13 cellular contexts compared by ENCODE assay signal in genomic region chr15:39833515-39833981, GRCh38.
A peak's percentile ranks its signal among the peaks of the same experiment; 100 is the strongest.
DNase-seq lines count a peak whose midpoint lies in the region; ATAC-seq and TF ChIP-seq lines count a peak whose summit lies in the region.
"Had no signal": no experiment of that assay in that cellular context is flagged by ENCODE, and none has a peak within 500 bp of the region (broad histone marks: within the 10 kb centered on the region; RNA-seq: fewer than 3 reads in every experiment).

No MANE protein-coding gene starts in this region.

- no peak for ATAC-seq in HG02970 (IDR thresholded peaks at IDR 0.05; ENCODE audit: low FRiP score, unreplicated experiment)
- ATAC-seq: activated CD4-positive, CD25-positive, alpha-beta regulatory T cell treated with anti-CD3 and anti-CD28 coated beads, Interleukin-2, amount 50 U/mL, for 24 hours; psoas muscle had no signal

- DNase-seq in COR-L47 (lab: John Stamatoyannopoulos, UW) (peak; percentile 82), NCI-H146 treated with DMSO at 0.1 percent for 48 hours (lab: John Stamatoyannopoulos, UW; ENCODE audit: unreplicated experiment) (peak; percentile 55), astrocyte of the hippocampus (ENCODE audit: low read depth, low spot score) (peak; percentile 41), foreskin fibroblast (peak; percentile 54 to 74), NCI-H226 (no peak), NCI-H1048 (lab: John Stamatoyannopoulos, UW) (no peak)
- no peak for DNase-seq in stimulated activated CD4-positive, alpha-beta T cell treated with anti-CD3 and anti-CD28 coated beads, Interleukin-15, amount 100 ng/mL, for 24 hours
- DNase-seq: CD4-positive, alpha-beta T cell; psoas muscle; stimulated activated CD4-positive, alpha-beta T cell treated with anti-CD3 and anti-CD28 coated beads, Interleukin-4, amount 100 ng/mL, for 1 hour; stimulated activated naive CD4-positive, alpha-beta T cell had no signal

- no peak for TF ChIP-seq CTCF in foreskin fibroblast (IDR thresholded peaks at IDR 0.05; ENCODE audit: low read depth, low read length)

- peak overlapping the region in 1 of 2 donors; percentile 11 for H3K4me3 ChIP-seq in foreskin fibroblast (ENCODE audit: low read depth in 1 of 2, low read length in 2 of 2)
- H3K4me3 ChIP-seq: psoas muscle had no signal

Comparison
In these comparisons a context has a peak if more than half of its experiments do, and no peak if none do; other contexts are left out.
1. DNase-seq: peak in COR-L47 (single experiment), NCI-H146 treated with DMSO at 0.1 percent for 48 hours (single experiment), astrocyte of the hippocampus (single experiment) and foreskin fibroblast (2 of 2); none in stimulated activated CD4-positive, alpha-beta T cell treated with anti-CD3 and anti-CD28 coated beads, Interleukin-15, amount 100 ng/mL, for 24 hours (single experiment), NCI-H226 (single experiment) and NCI-H1048 (single experiment).